ENCODE assay signal across 8 cellular contexts in the genomic region with DNA sequence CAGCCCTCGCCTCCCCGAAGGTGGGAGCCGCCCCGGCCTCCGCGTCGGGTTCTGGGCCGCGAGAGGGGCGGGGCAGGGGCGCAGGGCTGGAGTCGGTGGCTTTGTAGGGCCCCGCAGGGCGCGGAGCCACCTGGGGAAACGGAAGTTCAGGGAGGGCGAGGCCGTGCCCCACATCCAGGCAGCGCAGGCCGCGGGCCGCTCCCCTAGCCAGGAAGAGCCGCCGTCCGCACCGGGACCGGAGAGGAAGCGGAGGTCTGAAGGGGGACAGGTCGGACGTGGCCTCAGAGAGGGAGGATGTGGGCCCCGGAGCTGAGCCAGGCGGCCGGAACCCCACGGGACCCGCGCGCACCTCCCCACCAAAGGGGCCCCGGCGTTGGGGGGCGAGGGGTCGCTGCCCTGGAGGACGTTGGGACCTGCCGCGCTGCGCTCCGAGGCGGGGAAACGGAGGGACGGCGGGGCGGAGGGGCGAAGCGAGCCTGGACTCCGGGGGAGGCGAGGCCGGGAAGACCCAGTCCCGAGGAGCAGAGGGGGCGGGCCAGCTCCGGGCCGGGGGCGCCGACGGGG. TPM values are rescaled to one million over a fixed set of nuclear protein-coding genes. Genes with fewer than 3 reads are reported as not detected.
DNase-seq lines count a peak whose midpoint lies in the region; ATAC-seq and TF ChIP-seq lines count a peak whose summit lies in the region.

No MANE protein-coding gene starts in this region.

- H3K27me3 Mint-ChIP-seq in immature natural killer cell (ENCODE audit: low read depth in 3 of 3), result peaks cover 8 to 16% (median 9%) of the 10 kb centered on the region in 3 donors

- H3K27ac ChIP-seq in C4-2B (peak overlapping the region; percentile 95; the same call in 1 of the 2 replicates), OCI-LY7 (ENCODE audit: low read depth, low read length, poor library complexity, severe bottlenecking) (no peak overlapping the region)

- peaks cover 26% of the 10 kb centered on the region for H3K4me1 ChIP-seq in OCI-LY7 (ENCODE audit: insufficient read depth, low read length, poor library complexity, severe bottlenecking)

- H3K9me3 Mint-ChIP-seq in immature natural killer cell, result no peaks in the 10 kb centered on the region

- no peaks in the 10 kb centered on the region for H3K9me3 ChIP-seq in OCI-LY7 (ENCODE audit: low read length)

- DNase-seq in OCI-LY7 (ENCODE audit: low spot score), result peak; percentile 83
- no peak for DNase-seq in astrocyte of the cerebellum (ENCODE audit: low read depth)
- DNase-seq in immature natural killer cell, result peak; percentile 71 to 76 (median 72)
- peak; percentile 46 for DNase-seq in stimulated activated naive CD4-positive, alpha-beta T cell treated with Interleukin-2 at 50 U/mL for 16 hours (lab: John Stamatoyannopoulos, UW)
- DNase-seq in RKO (ENCODE audit: low spot score), result no peak

- CTCF ChIA-PET in OCI-LY7 (lab: Charles Lee; ENCODE audit: unreplicated experiment), result no interaction called here

- H3K4me3 ChIP-seq in OCI-LY7 (ENCODE audit: low read depth, low read length, poor library complexity, severe bottlenecking) (peak overlapping the region; percentile 67), astrocyte of the cerebellum (ENCODE audit: low read depth, low read length) (peak overlapping the region; percentile 76)

- H4K20me1 ChIP-seq in OCI-LY7 (ENCODE audit: insufficient read depth, low read length), result no peaks in the 10 kb centered on the region

- no peaks in the 10 kb centered on the region for H3K36me3 Mint-ChIP-seq in immature natural killer cell

- H3K4me1 Mint-ChIP-seq in immature natural killer cell, result peaks cover 7 to 16% of the 10 kb centered on the region in 2 donors

- in situ Hi-C loops in astrocyte of the cerebellum (cut with HindIII; ENCODE audit: low sequenced_read_pairs), result no loop called here

- H3K36me3 ChIP-seq in OCI-LY7 (ENCODE audit: insufficient read depth, low read length), result no peaks in the 10 kb centered on the region

- intact Hi-C loops in OCI-LY7 (cut with micrococcal nuclease; ENCODE audit: unreplicated experiment), result loop anchor here (2.0 kb wide), 1 partner anchor 16 kb away; a partner anchor contains a TSS

- H3K4me3 Mint-ChIP-seq in immature natural killer cell, result peak overlapping the region; percentile 71 to 84 (median 78)

- H3K4me2 ChIP-seq in OCI-LY7 (ENCODE audit: low read length), result peak overlapping the region; percentile 68

- no TSS peak for BruUV-seq in OCI-LY7 (replicated peaks; lab: Mats Ljungman, UMichigan)

- no peaks in the 10 kb centered on the region for H3K79me2 ChIP-seq in OCI-LY7 (ENCODE audit: insufficient read depth, low read depth, low read length)

- peak; percentile 47 for ATAC-seq in GM21447 (IDR thresholded peaks at IDR 0.05; ENCODE audit: unreplicated experiment)
- no peak for ATAC-seq in GM18870 (IDR thresholded peaks at IDR 0.05; ENCODE audit: unreplicated experiment)

- no peak for TF ChIP-seq CTCF in C4-2B (conservative IDR thresholded peaks at IDR 0.05)
- no peak for TF ChIP-seq CTCF in OCI-LY7 (conservative IDR thresholded peaks at IDR 0.05; ENCODE audit: low read length)
- no peak for TF ChIP-seq CTCF in astrocyte of the cerebellum (IDR thresholded peaks at IDR 0.05; ENCODE audit: low read depth, low read length, missing control alignments)

- H2AFZ ChIP-seq in OCI-LY7 (ENCODE audit: low read length), result peak overlapping the region; percentile 51

- POLR2A ChIA-PET in OCI-LY7 (lab: Charles Lee), result interaction anchor here (1.0 kb wide), 1 partner anchor 318 kb away, joined by 3 read pairs; no protein-coding TSS in a partner anchor

- H3K9me2 ChIP-seq in OCI-LY7 (ENCODE audit: insufficient read depth, low read length), result no peaks in the 10 kb centered on the region

- H3K27ac Mint-ChIP-seq in immature natural killer cell, result peak overlapping the region; percentile 77 to 95 (median 84)

RNA-seq across cellular contexts. Expression of a gene that starts 0.5 kb away (rescaled TPM):
- total RNA-seq in OCI-LY7 (2014; rRNA removed; shearing (Covaris generic)), result 10.1 and 21.6 TPM in 2 replicates
- 28.3 and 55.0 TPM in 2 replicates for total RNA-seq in OCI-LY7 (2022)
- 10 to 100 TPM in 1 of 3 donors, 1 to 10 TPM in 2; 5.8 to 12.2 (median 6.8) TPM for polyA plus RNA-seq in immature natural killer cell

RNA-seq across cellular contexts. Expression of a gene that starts 15.7 kb away (rescaled TPM):
- 30.7 and 34.5 TPM in 2 replicates for total RNA-seq in OCI-LY7 (2014; rRNA removed; shearing (Covaris generic))
- total RNA-seq in OCI-LY7 (2022), result 56.1 and 58.7 TPM in 2 replicates
- 10 to 100 TPM; 27.7 to 65.8 (median 28.8) TPM for polyA plus RNA-seq in immature natural killer cell

RNA-seq across cellular contexts. Expression of a gene that starts 45.1 kb away (rescaled TPM):
- 39.7 and 53.0 TPM in 2 replicates for total RNA-seq in OCI-LY7 (2014; rRNA removed; shearing (Covaris generic))
- 170 and 181 TPM in 2 replicates for total RNA-seq in OCI-LY7 (2022)
- 100 to 1,000 TPM in 1 of 3 donors, 10 to 100 TPM in 2; 48.9 to 130 (median 55.9) TPM for polyA plus RNA-seq in immature natural killer cell

Comparison
In these comparisons a context has a peak if more than half of its experiments do, and no peak if none do; other contexts are left out.
1. DNase-seq: peak in OCI-LY7 (single experiment), immature natural killer cell (3 of 3) and stimulated activated naive CD4-positive, alpha-beta T cell treated with Interleukin-2 at 50 U/mL for 16 hours (single experiment); none in astrocyte of the cerebellum (single experiment) and RKO (single experiment).